In the genomic region with DNA sequence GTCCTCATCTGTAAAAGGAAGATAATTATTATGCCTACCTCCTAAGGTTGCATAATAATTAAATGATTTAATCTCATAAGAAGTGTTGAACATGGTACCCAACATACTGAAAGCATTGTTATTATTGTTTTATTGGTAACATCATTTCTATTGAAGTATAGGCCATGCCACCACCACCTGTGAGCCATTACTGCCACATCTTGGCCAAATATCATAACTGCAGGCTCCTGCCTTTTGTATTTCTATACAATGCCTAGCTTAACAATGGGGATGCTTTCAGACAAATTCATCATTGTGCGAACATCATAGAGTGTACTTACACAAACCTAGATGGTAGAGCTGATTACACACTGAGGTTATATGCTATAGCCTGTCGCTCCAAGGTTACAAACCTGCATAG, we compare ENCODE assay signal across 10 cellular contexts.
DNase-seq lines count a peak whose midpoint lies in the region; ATAC-seq and TF ChIP-seq lines count a peak whose summit lies in the region.
"Had no signal": no experiment of that assay in that cellular context is flagged by ENCODE, and none has a peak within 500 bp of the region (broad histone marks: within the 10 kb centered on the region; RNA-seq: fewer than 3 reads in every experiment).

No MANE protein-coding gene starts in this region.

- no peak overlapping the region for H3K4me2 ChIP-seq in OCI-LY7 (ENCODE audit: low read length)

- in situ Hi-C loops in GM13976 (cut with MboI; ENCODE audit: low sequenced_read_pairs, unreplicated experiment) = no loop called here

- TF ChIP-seq CTCF in BJ (IDR thresholded peaks at IDR 0.05; ENCODE audit: insufficient read depth, low read depth, low read length) (peak; percentile 37), GM13976 (IDR thresholded peaks at IDR 0.05; ENCODE audit: borderline replicate concordance, control extremely low read depth, extremely low read depth, insufficient read depth, missing control alignments) (peak; percentile 20), OCI-LY7 (conservative IDR thresholded peaks at IDR 0.05; ENCODE audit: low read length) (peak; percentile 71), fibroblast of the aortic adventitia (IDR thresholded peaks at IDR 0.05; ENCODE audit: insufficient read depth, low read length) (peak; percentile 3)

- POLR2A ChIA-PET in BJ (lab: Charles Lee) (no interaction called here), OCI-LY7 (lab: Charles Lee) (no interaction called here)

- no peaks in the 10 kb centered on the region for H3K4me1 ChIP-seq in OCI-LY7 (ENCODE audit: insufficient read depth, low read length, poor library complexity, severe bottlenecking)
- no peaks in the 10 kb centered on the region for H3K4me1 ChIP-seq in effector memory CD4-positive, alpha-beta T cell (ENCODE audit: control insufficient read depth, insufficient read depth, low read length, poor library complexity, severe bottlenecking)
- H3K4me1 ChIP-seq: pancreas had no signal

- no peaks in the 10 kb centered on the region for H3K9me3 ChIP-seq in OCI-LY7 (ENCODE audit: low read length)
- H3K9me3 ChIP-seq in effector memory CD4-positive, alpha-beta T cell (ENCODE audit: control insufficient read depth, low read length) = no peaks in the 10 kb centered on the region
- H3K9me3 ChIP-seq: pancreas had no signal

- CTCF ChIA-PET in BJ (lab: Yijun Ruan, JAX) (interaction anchor here (0.6 to 2.5 kb wide), 7 partner anchors 8 to 1413 kb away, joined by 3 to 17 read pairs (median 4); no protein-coding TSS in a partner anchor), OCI-LY7 (lab: Charles Lee; ENCODE audit: unreplicated experiment) (no interaction called here)

- H3K9me2 ChIP-seq in OCI-LY7 (ENCODE audit: insufficient read depth, low read length) = no peaks in the 10 kb centered on the region

- no peak overlapping the region for H2AFZ ChIP-seq in OCI-LY7 (ENCODE audit: low read length)

- DNase-seq in BJ (ENCODE audit: low read depth) (no peak), GM13976 (ENCODE audit: low spot score) (no peak), OCI-LY7 (ENCODE audit: low spot score) (no peak), fibroblast of the aortic adventitia (ENCODE audit: low read depth) (no peak), ureter (ENCODE audit: low spot score) (no peak)
- no peak for DNase-seq in effector CD4-positive, alpha-beta T cell
- no peak for DNase-seq in effector memory CD4-positive, alpha-beta T cell
- DNase-seq: NCI-H774, pancreas had no signal

- no peak overlapping the region for H3K27ac ChIP-seq in OCI-LY7 (ENCODE audit: low read depth, low read length, poor library complexity, severe bottlenecking)
- H3K27ac ChIP-seq in effector memory CD4-positive, alpha-beta T cell (ENCODE audit: insufficient read depth, low read length, poor library complexity, severe bottlenecking) = no peak overlapping the region
- H3K27ac ChIP-seq: pancreas had no signal

- intact Hi-C loops in OCI-LY7 (cut with micrococcal nuclease; ENCODE audit: unreplicated experiment) = no loop called here

- H3K4me3 ChIP-seq in BJ (ENCODE audit: low read depth, low read length) (no peak overlapping the region), OCI-LY7 (ENCODE audit: low read depth, low read length, poor library complexity, severe bottlenecking) (no peak overlapping the region), fibroblast of the aortic adventitia (ENCODE audit: low read depth, low read length) (no peak overlapping the region)
- no peak overlapping the region for H3K4me3 ChIP-seq in effector memory CD4-positive, alpha-beta T cell (ENCODE audit: insufficient read depth, low read depth, low read length, poor library complexity, severe bottlenecking)
- H3K4me3 ChIP-seq: pancreas had no signal

- no peak for ATAC-seq in GM21619 (IDR thresholded peaks at IDR 0.05; ENCODE audit: unreplicated experiment)
- ATAC-seq: pancreas had no signal

- no peaks in the 10 kb centered on the region for H4K20me1 ChIP-seq in OCI-LY7 (ENCODE audit: insufficient read depth, low read length)

- H3K36me3 ChIP-seq in BJ (ENCODE audit: control insufficient read depth, insufficient read depth, low read length) = no peaks in the 10 kb centered on the region
- H3K36me3 ChIP-seq in OCI-LY7 (ENCODE audit: insufficient read depth, low read length) = no peaks in the 10 kb centered on the region
- no peaks in the 10 kb centered on the region for H3K36me3 ChIP-seq in effector memory CD4-positive, alpha-beta T cell (ENCODE audit: control insufficient read depth, insufficient read depth, low read length)
- H3K36me3 ChIP-seq: pancreas had no signal

- H3K79me2 ChIP-seq in OCI-LY7 (ENCODE audit: insufficient read depth, low read depth, low read length) = no peaks in the 10 kb centered on the region

- BruUV-seq in OCI-LY7 (replicated peaks; lab: Mats Ljungman, UMichigan) = no TSS peak

- H3K27me3 ChIP-seq in BJ (ENCODE audit: control insufficient read depth, insufficient read depth, low read length) = no peaks in the 10 kb centered on the region
- no peaks in the 10 kb centered on the region for H3K27me3 ChIP-seq in effector memory CD4-positive, alpha-beta T cell (replicated peaks; ENCODE audit: control insufficient read depth, insufficient read depth, low read length, poor library complexity, severe bottlenecking)
- H3K27me3 ChIP-seq: pancreas had no signal

Comparison
In these comparisons a context has a peak if more than half of its experiments do, and no peak if none do; other contexts are left out.
1. CTCF ChIP-seq: peak in every context shown above with its lines; median percentile 71 in OCI-LY7; 37 in BJ; 20 in GM13976; 3 in fibroblast of the aortic adventitia.